In the genomic region with DNA sequence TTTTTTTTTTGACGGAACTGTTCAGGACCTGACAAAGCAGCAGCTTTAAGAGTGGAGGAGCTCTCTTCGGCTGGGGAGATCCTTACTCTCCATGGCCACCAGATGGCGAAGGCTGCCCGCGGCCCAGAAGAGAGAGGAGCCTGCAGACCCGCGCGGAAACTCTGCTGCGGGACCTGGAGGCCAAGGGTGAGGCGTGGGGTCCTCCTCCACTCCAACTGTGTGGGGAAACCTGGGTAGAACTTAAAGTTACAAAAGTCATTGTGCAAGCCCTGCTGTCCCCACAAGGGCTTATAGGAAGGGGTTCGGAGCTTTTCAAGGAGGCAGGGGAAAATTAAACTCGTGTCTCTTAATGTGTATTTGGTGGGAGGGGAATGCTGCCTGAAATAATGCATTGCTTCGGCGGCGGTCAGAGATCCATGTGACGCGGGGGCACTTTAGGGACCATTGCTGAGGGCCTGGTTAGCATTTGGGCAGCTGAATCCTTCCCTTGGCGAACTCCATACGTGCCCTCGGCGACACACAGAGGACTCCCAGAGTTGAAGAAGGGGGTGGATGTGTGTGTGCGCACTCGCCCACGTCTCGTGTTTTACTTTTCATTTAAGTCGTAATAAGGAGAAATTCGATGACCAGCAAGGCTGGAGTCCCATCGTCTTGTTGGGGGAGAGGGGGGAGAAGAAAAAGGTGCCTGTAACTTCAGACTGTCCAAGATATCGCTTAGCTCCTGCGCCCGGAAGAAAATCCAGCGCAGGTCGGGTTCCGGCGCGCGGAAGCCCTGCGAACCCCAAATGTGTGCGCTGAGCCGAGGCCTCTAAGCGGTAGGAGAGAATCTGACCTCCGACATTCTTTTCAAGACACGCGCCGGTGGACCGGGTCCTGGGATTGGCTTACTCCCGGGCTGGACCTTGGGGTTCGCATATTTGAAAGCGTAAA, we compare ENCODE assay signal across 8 cellular contexts. TPM values are rescaled to one million over a fixed set of nuclear protein-coding genes. Genes with fewer than 3 reads are reported as not detected.
A peak's percentile ranks its signal among the peaks of the same experiment; 100 is the strongest.
DNase-seq lines count a peak whose midpoint lies in the region; ATAC-seq and TF ChIP-seq lines count a peak whose summit lies in the region.

No MANE protein-coding gene starts in this region.

- H3K4me2 ChIP-seq in OCI-LY7 (ENCODE audit: low read length): peak overlapping the region; percentile 39; the same call in 1 of the 2 replicates

- no peaks in the 10 kb centered on the region for H3K9me2 ChIP-seq in OCI-LY7 (ENCODE audit: insufficient read depth, low read length)

- H3K27ac ChIP-seq in OCI-LY7 (ENCODE audit: low read depth, low read length, poor library complexity, severe bottlenecking) (no peak overlapping the region), esophagus squamous epithelium (peak overlapping the region in 2 of 4 donors; percentile 38 to 44)
- H3K27ac ChIP-seq in naive thymus-derived CD4-positive, alpha-beta T cell (ENCODE audit: low read depth, low read length): no peak overlapping the region

- TF ChIP-seq POLR2A in esophagus squamous epithelium (IDR thresholded peaks at IDR 0.05): no peak

- peaks cover 9 to 79% (median 16%) of the 10 kb centered on the region in 4 donors for H3K27me3 ChIP-seq in esophagus squamous epithelium
- H3K27me3 ChIP-seq in naive thymus-derived CD4-positive, alpha-beta T cell (ENCODE audit: control insufficient read depth in 2 of 2, insufficient read depth in 2 of 2, low read length in 2 of 2): peaks cover 0 to 20% of the 10 kb centered on the region in 2 donors

- no TSS peak for BruUV-seq in OCI-LY7 (replicated peaks; lab: Mats Ljungman, UMichigan)

- DNase-seq in CMK (ENCODE audit: low read depth): peak; percentile 18
- peak; percentile 38 for DNase-seq in OCI-LY7 (ENCODE audit: low spot score)
- peak; percentile 84 to 85 for DNase-seq in activated T-cell treated with anti-CD3 and anti-CD28 coated beads, Interleukin-2, amount 50 U/mL, for 48 hours
- DNase-seq in esophagus squamous epithelium (lab: John Stamatoyannopoulos, UW): no peak
- DNase-seq in naive thymus-derived CD4-positive, alpha-beta T cell: peak; percentile 59 to 82 (median 75)
- peak; percentile 65 for DNase-seq in stimulated activated naive B cell treated with anti-CD40 and anti-IgM and Interleukin-4, amounts not matched to agents 10 μg/mL and 1 μg/mL and 100 μg/mL, for 72 hours

- H3K36me3 ChIP-seq in OCI-LY7 (ENCODE audit: insufficient read depth, low read length) (no peaks in the 10 kb centered on the region), esophagus squamous epithelium (no peaks in the 10 kb centered on the region)
- H3K36me3 ChIP-seq in naive thymus-derived CD4-positive, alpha-beta T cell (ENCODE audit: control insufficient read depth in 2 of 3, insufficient read depth in 3 of 3, low read length in 3 of 3): peaks cover 0 to 4% (median 0%) of the 10 kb centered on the region in 3 experiments

- TF ChIP-seq CTCF in OCI-LY7 (conservative IDR thresholded peaks at IDR 0.05; ENCODE audit: low read length): peak; percentile 72
- TF ChIP-seq CTCF in esophagus squamous epithelium (IDR thresholded peaks at IDR 0.05): peak; percentile 53 to 82 (median 72)

- 0 to 8% methylated on average over 26 to 30 of the region's 49 CpGs for WGBS in esophagus squamous epithelium, 2 donors

- CTCF ChIA-PET in OCI-LY7 (lab: Charles Lee; ENCODE audit: unreplicated experiment): interaction anchor here (0.7 kb wide), 1 partner anchor 623 kb away, joined by 3 read pairs; no protein-coding TSS in a partner anchor
- CTCF ChIA-PET in naive thymus-derived CD4-positive, alpha-beta T cell (lab: Charles Lee): interaction anchor here (0.6 to 4.0 kb wide), 32 partner anchors 10 to 632 kb away, joined by 3 to 65 read pairs (median 4); a partner anchor contains a TSS

- H3K36me3 Mint-ChIP-seq in naive thymus-derived CD4-positive, alpha-beta T cell: peaks cover 0 to 5% (median 0%) of the 10 kb centered on the region in 5 donors
- peaks cover 0 to 5% of the 10 kb centered on the region in 2 donors for H3K36me3 Mint-ChIP-seq in stimulated activated naive B cell treated with anti-CD40 and anti-IgM and Interleukin-4, amounts not matched to agents 10 μg/mL and 1 μg/mL and 100 μg/mL, for 72 hours

- intact Hi-C loops in OCI-LY7 (cut with micrococcal nuclease; ENCODE audit: unreplicated experiment) (loop anchor here (5.0 kb wide), 1 partner anchor 615 kb away; no protein-coding TSS in a partner anchor), esophagus squamous epithelium (cut with DNase I) (loop anchor here (10.0 kb wide), 1 partner anchor 612 kb away; no protein-coding TSS in a partner anchor)
- intact Hi-C loops in naive thymus-derived CD4-positive, alpha-beta T cell (cut with micrococcal nuclease): loop anchor here (1.0 to 10.0 kb wide), 13 partner anchors 9 to 862 kb away; a partner anchor contains a TSS

- H3K4me3 Mint-ChIP-seq in naive thymus-derived CD4-positive, alpha-beta T cell: peak overlapping the region; percentile 91 to 100 (median 96)
- H3K4me3 Mint-ChIP-seq in stimulated activated naive B cell treated with anti-CD40 and anti-IgM and Interleukin-4, amounts not matched to agents 10 μg/mL and 1 μg/mL and 100 μg/mL, for 72 hours: peak overlapping the region; percentile 86 to 95

- H3K4me3 ChIP-seq in OCI-LY7 (ENCODE audit: low read depth, low read length, poor library complexity, severe bottlenecking) (no peak overlapping the region), esophagus squamous epithelium (peak overlapping the region; percentile 34 to 68 (median 58))
- H3K4me3 ChIP-seq in naive thymus-derived CD4-positive, alpha-beta T cell (ENCODE audit: low read length): peak overlapping the region; percentile 77

- POLR2A ChIA-PET in OCI-LY7 (lab: Charles Lee): interaction anchor here (0.7 kb wide), 2 partner anchors 151 to 610 kb away, joined by 5 to 6 read pairs; no protein-coding TSS in a partner anchor
- POLR2A ChIA-PET in naive thymus-derived CD4-positive, alpha-beta T cell (lab: Charles Lee): interaction anchor here (0.7 to 1.5 kb wide), 8 partner anchors 9 to 637 kb away, joined by 3 to 5 read pairs (median 3); a partner anchor contains a TSS

- H3K79me2 ChIP-seq in OCI-LY7 (ENCODE audit: insufficient read depth, low read depth, low read length): no peaks in the 10 kb centered on the region

- ATAC-seq in GM19455 (IDR thresholded peaks at IDR 0.05; ENCODE audit: unreplicated experiment) (peak; percentile 95), HG03571 (IDR thresholded peaks at IDR 0.05; ENCODE audit: unreplicated experiment) (peak; percentile 98)
- peak; percentile 96 for ATAC-seq in naive thymus-derived CD4-positive, alpha-beta T cell
- peak; percentile 95 to 97 for ATAC-seq in stimulated activated naive B cell treated with anti-CD40 and anti-IgM and Interleukin-4, amounts not matched to agents 10 μg/mL and 1 μg/mL and 100 μg/mL, for 72 hours (replicated peaks)

- peaks cover 24 to 36% (median 30%) of the 10 kb centered on the region in 7 donors for H3K4me1 Mint-ChIP-seq in naive thymus-derived CD4-positive, alpha-beta T cell
- H3K4me1 Mint-ChIP-seq in stimulated activated naive B cell treated with anti-CD40 and anti-IgM and Interleukin-4, amounts not matched to agents 10 μg/mL and 1 μg/mL and 100 μg/mL, for 72 hours: peaks cover 23 to 36% of the 10 kb centered on the region in 2 donors

- H3K27me3 Mint-ChIP-seq in naive thymus-derived CD4-positive, alpha-beta T cell: peaks cover 37 to 86% (median 41%) of the 10 kb centered on the region in 5 donors
- H3K27me3 Mint-ChIP-seq in stimulated activated naive B cell treated with anti-CD40 and anti-IgM and Interleukin-4, amounts not matched to agents 10 μg/mL and 1 μg/mL and 100 μg/mL, for 72 hours: peaks cover 69 to 85% of the 10 kb centered on the region in 2 donors

- H3K27ac Mint-ChIP-seq in naive thymus-derived CD4-positive, alpha-beta T cell: peak overlapping the region in 7 of 9 donors; percentile 16 to 81 (median 61)
- H3K27ac Mint-ChIP-seq in stimulated activated naive B cell treated with anti-CD40 and anti-IgM and Interleukin-4, amounts not matched to agents 10 μg/mL and 1 μg/mL and 100 μg/mL, for 72 hours: peak overlapping the region; percentile 90

- H3K9me3 ChIP-seq in OCI-LY7 (ENCODE audit: low read length) (no peaks in the 10 kb centered on the region), esophagus squamous epithelium (no peaks in the 10 kb centered on the region)
- H3K9me3 ChIP-seq in naive thymus-derived CD4-positive, alpha-beta T cell (ENCODE audit: control insufficient read depth in 2 of 3, low read length in 3 of 3): no peaks in the 10 kb centered on the region

- no peaks in the 10 kb centered on the region for H3K4me1 ChIP-seq in OCI-LY7 (ENCODE audit: insufficient read depth, low read length, poor library complexity, severe bottlenecking)
- H3K4me1 ChIP-seq in esophagus squamous epithelium: peaks cover 18 to 39% (median 20%) of the 10 kb centered on the region in 3 donors
- H3K4me1 ChIP-seq in naive thymus-derived CD4-positive, alpha-beta T cell (ENCODE audit: control insufficient read depth in 2 of 2, insufficient read depth in 2 of 2, low read length in 2 of 2): peaks cover 4 to 20% of the 10 kb centered on the region in 2 donors

- H3K9me3 Mint-ChIP-seq in naive thymus-derived CD4-positive, alpha-beta T cell: peaks cover 0 to under 1% (median 0%) of the 10 kb centered on the region in 11 donors
- no peaks in the 10 kb centered on the region for H3K9me3 Mint-ChIP-seq in stimulated activated naive B cell treated with anti-CD40 and anti-IgM and Interleukin-4, amounts not matched to agents 10 μg/mL and 1 μg/mL and 100 μg/mL, for 72 hours

- no peak overlapping the region for H2AFZ ChIP-seq in OCI-LY7 (ENCODE audit: low read length)

- no peaks in the 10 kb centered on the region for H4K20me1 ChIP-seq in OCI-LY7 (ENCODE audit: insufficient read depth, low read length)

RNA-seq across cellular contexts. Expression of a gene that starts 9.7 kb away (rescaled TPM):
- total RNA-seq in OCI-LY7 (2014; rRNA removed; shearing (Covaris generic)): not detected in 2 replicates
- total RNA-seq in OCI-LY7 (2022) (not detected in 2 replicates), esophagus squamous epithelium (under 1 TPM in 3 of 4 donors, not detected in 1; 0.18 to 0.23 (median 0.19) TPM)
- total RNA-seq in naive thymus-derived CD4-positive, alpha-beta T cell: 1 to 10 TPM in 4 of 5 experiments, under 1 TPM in 1; 0.67 to 9.5 (median 1.4) TPM
- polyA plus RNA-seq in naive thymus-derived CD4-positive, alpha-beta T cell: 1 to 10 TPM; 1.5 to 1.9 TPM
